ENCODE assay signal across 1 cellular context in genomic region chr14:96085369-96085768, GRCh38.
TF ChIP-seq lines count a peak whose summit lies in the region.

No MANE protein-coding gene starts in this region.

TF ChIP-seq in HepG2, 621 proteins besides CTCF, POLR2A, EP300 and RAD21:
- TF ChIP-seq SP1 (IDR thresholded peaks at IDR 0.05) (no peak), SP1 (CRISPR knock-in tag; IDR thresholded peaks at IDR 0.05) (no peak), ZNF24 (IDR thresholded peaks at IDR 0.05) (no peak), ZNF878 (CRISPR knock-in tag; IDR thresholded peaks at IDR 0.05) (no peak), STAG1 (CRISPR knock-in tag; IDR thresholded peaks at IDR 0.05) (no peak), TFDP1 (CRISPR knock-in tag; IDR thresholded peaks at IDR 0.05; ENCODE audit: borderline replicate concordance) (no peak), ZNF501 (CRISPR knock-in tag; IDR thresholded peaks at IDR 0.05) (no peak), KDM4B (CRISPR knock-in tag; IDR thresholded peaks at IDR 0.05) (no peak), ZNF552 (CRISPR knock-in tag; IDR thresholded peaks at IDR 0.05; ENCODE audit: borderline replicate concordance) (no peak), ZNF446 (CRISPR knock-in tag; IDR thresholded peaks at IDR 0.05) (no peak), ZBTB46 (CRISPR knock-in tag; IDR thresholded peaks at IDR 0.05; ENCODE audit: borderline replicate concordance) (no peak), HOXD1 (CRISPR knock-in tag; IDR thresholded peaks at IDR 0.05) (no peak), IKZF1 (IDR thresholded peaks at IDR 0.05) (no peak), RFXANK (CRISPR knock-in tag; IDR thresholded peaks at IDR 0.05) (no peak), ARID4A (CRISPR knock-in tag; IDR thresholded peaks at IDR 0.05; ENCODE audit: borderline replicate concordance) (no peak), SETDB1 (CRISPR knock-in tag; IDR thresholded peaks at IDR 0.05; ENCODE audit: borderline replicate concordance) (no peak), HDAC2 (CRISPR knock-in tag; IDR thresholded peaks at IDR 0.05) (no peak), ZSCAN30 (CRISPR knock-in tag; IDR thresholded peaks at IDR 0.05) (no peak)
- TF ChIP-seq, protein P1, sequence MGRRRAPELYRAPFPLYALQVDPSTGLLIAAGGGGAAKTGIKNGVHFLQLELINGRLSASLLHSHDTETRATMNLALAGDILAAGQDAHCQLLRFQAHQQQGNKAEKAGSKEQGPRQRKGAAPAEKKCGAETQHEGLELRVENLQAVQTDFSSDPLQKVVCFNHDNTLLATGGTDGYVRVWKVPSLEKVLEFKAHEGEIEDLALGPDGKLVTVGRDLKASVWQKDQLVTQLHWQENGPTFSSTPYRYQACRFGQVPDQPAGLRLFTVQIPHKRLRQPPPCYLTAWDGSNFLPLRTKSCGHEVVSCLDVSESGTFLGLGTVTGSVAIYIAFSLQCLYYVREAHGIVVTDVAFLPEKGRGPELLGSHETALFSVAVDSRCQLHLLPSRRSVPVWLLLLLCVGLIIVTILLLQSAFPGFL (CRISPR knock-in tag; IDR thresholded peaks at IDR 0.05): no peak
- TF ChIP-seq, protein P2, sequence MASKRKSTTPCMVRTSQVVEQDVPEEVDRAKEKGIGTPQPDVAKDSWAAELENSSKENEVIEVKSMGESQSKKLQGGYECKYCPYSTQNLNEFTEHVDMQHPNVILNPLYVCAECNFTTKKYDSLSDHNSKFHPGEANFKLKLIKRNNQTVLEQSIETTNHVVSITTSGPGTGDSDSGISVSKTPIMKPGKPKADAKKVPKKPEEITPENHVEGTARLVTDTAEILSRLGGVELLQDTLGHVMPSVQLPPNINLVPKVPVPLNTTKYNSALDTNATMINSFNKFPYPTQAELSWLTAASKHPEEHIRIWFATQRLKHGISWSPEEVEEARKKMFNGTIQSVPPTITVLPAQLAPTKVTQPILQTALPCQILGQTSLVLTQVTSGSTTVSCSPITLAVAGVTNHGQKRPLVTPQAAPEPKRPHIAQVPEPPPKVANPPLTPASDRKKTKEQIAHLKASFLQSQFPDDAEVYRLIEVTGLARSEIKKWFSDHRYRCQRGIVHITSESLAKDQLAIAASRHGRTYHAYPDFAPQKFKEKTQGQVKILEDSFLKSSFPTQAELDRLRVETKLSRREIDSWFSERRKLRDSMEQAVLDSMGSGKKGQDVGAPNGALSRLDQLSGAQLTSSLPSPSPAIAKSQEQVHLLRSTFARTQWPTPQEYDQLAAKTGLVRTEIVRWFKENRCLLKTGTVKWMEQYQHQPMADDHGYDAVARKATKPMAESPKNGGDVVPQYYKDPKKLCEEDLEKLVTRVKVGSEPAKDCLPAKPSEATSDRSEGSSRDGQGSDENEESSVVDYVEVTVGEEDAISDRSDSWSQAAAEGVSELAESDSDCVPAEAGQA (IDR thresholded peaks at IDR 0.05; ENCODE audit: low read depth): no peak
- TF ChIP-seq, protein P2 (CRISPR knock-in tag; IDR thresholded peaks at IDR 0.05; ENCODE audit: borderline replicate concordance): no peak
